ENCODE assay signal across 9 cellular contexts in genomic region chr11:15629690-15630321, GRCh38.
A peak's percentile ranks its signal among the peaks of the same experiment; 100 is the strongest.
DNase-seq lines count a peak whose midpoint lies in the region; ATAC-seq, FAIRE-seq and TF ChIP-seq lines count a peak whose summit lies in the region.
"Had no signal": no experiment of that assay in that cellular context is flagged by ENCODE, and none has a peak within 500 bp of the region (broad histone marks: within the 10 kb centered on the region; RNA-seq: fewer than 3 reads in every experiment).

No MANE protein-coding gene starts in this region.

- H3K27ac Mint-ChIP-seq in activated CD8-positive, alpha-beta memory T cell treated with anti-CD3 and anti-CD28 coated beads, Interleukin-2, amount 10 ng/mL, durations not matched to agents 7 days and 5 days = no peak overlapping the region

- DNase-seq in COLO829 (ENCODE audit: low spot score) = peak; percentile 51
- DNase-seq in GM20000 (ENCODE audit: low spot score) = peak; percentile 9
- peak; percentile 85 for DNase-seq in SK-MEL-5 (ENCODE audit: low read depth, low spot score)
- DNase-seq in iPS-NIHi7 (ENCODE audit: extremely low spot score) = peak; percentile 64
- DNase-seq in activated CD8-positive, alpha-beta memory T cell treated with anti-CD3 and anti-CD28 coated beads, Interleukin-2, amount 10 ng/mL, durations not matched to agents 7 days and 5 days = no peak
- DNase-seq in NCI-H2171 treated with DMSO at 0.1 percent for 48 hours (lab: John Stamatoyannopoulos, UW) = no peak
- DNase-seq in frontal cortex (ENCODE audit: low spot score in 2 of 2) = no peak

- H3K27me3 Mint-ChIP-seq in activated CD8-positive, alpha-beta memory T cell treated with anti-CD3 and anti-CD28 coated beads, Interleukin-2, amount 10 ng/mL, durations not matched to agents 7 days and 5 days = no peaks in the 10 kb centered on the region

- no peak for TF ChIP-seq CTCF in GM20000 (IDR thresholded peaks at IDR 0.05; ENCODE audit: extremely low read depth, missing control alignments)

- in situ Hi-C loops in SK-MEL-5 (cut with HindIII; ENCODE audit: low pct_unique_long_range_greater_than_20kb, low sequenced_read_pairs) = no loop called here

- H3K4me3 Mint-ChIP-seq in activated CD8-positive, alpha-beta memory T cell treated with anti-CD3 and anti-CD28 coated beads, Interleukin-2, amount 10 ng/mL, durations not matched to agents 7 days and 5 days = no peak overlapping the region

- CTCF ChIA-PET in activated CD8-positive, alpha-beta memory T cell treated with anti-CD3 and anti-CD28 coated beads, Interleukin-2, amount 10 ng/mL, durations not matched to agents 7 days and 5 days (lab: Charles Lee) = no interaction called here

- H3K9me3 Mint-ChIP-seq in activated CD8-positive, alpha-beta memory T cell treated with anti-CD3 and anti-CD28 coated beads, Interleukin-2, amount 10 ng/mL, durations not matched to agents 7 days and 5 days (ENCODE audit: low read depth) = no peaks in the 10 kb centered on the region

- FAIRE-seq in frontal cortex (lab: Jason Lieb, UNC) = no peak
- FAIRE-seq: HTR-8/SVneo had no signal

- no peaks in the 10 kb centered on the region for H3K36me3 Mint-ChIP-seq in activated CD8-positive, alpha-beta memory T cell treated with anti-CD3 and anti-CD28 coated beads, Interleukin-2, amount 10 ng/mL, durations not matched to agents 7 days and 5 days

- no peak for ATAC-seq in GM21381 (IDR thresholded peaks at IDR 0.05; ENCODE audit: unreplicated experiment)
- ATAC-seq in activated CD8-positive, alpha-beta memory T cell treated with anti-CD3 and anti-CD28 coated beads, Interleukin-2, amount 10 ng/mL, durations not matched to agents 7 days and 5 days = no peak

- no peaks in the 10 kb centered on the region for H3K4me1 Mint-ChIP-seq in activated CD8-positive, alpha-beta memory T cell treated with anti-CD3 and anti-CD28 coated beads, Interleukin-2, amount 10 ng/mL, durations not matched to agents 7 days and 5 days

Comparison
In these comparisons a context has a peak if more than half of its experiments do, and no peak if none do; other contexts are left out.
1. DNase-seq: peak in COLO829 (single experiment), GM20000 (single experiment), SK-MEL-5 (single experiment) and iPS-NIHi7 (single experiment); none in activated CD8-positive, alpha-beta memory T cell treated with anti-CD3 and anti-CD28 coated beads, Interleukin-2, amount 10 ng/mL, durations not matched to agents 7 days and 5 days (single experiment), NCI-H2171 treated with DMSO at 0.1 percent for 48 hours (single experiment) and frontal cortex (0 of 2).